30 cellular contexts compared by ENCODE assay signal in the genomic region with DNA sequence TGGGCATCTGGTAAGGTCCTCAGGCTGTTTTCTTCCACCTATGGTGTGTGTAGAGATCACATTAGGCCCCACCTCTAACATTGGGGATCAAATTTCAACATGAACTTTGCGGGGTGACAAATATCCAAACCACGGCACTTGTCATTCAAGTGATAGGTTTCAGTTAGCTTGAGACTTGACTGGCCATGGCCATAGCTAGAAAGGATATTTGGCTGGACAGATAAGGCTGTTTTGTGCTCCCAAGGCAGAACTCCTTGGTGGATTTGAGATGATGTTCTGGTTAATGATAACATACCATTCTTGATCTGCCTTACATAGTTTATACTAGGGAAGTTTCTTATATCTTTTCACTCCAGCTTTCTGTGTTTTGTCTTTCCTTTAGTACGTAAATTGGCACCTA. TPM values are rescaled to one million over a fixed set of nuclear protein-coding genes. Genes with fewer than 3 reads are reported as not detected.
DNase-seq lines count a peak whose midpoint lies in the region; ATAC-seq and TF ChIP-seq lines count a peak whose summit lies in the region.
"Had no signal": no experiment of that assay in that cellular context is flagged by ENCODE, and none has a peak within 500 bp of the region (broad histone marks: within the 10 kb centered on the region; RNA-seq: fewer than 3 reads in every experiment).

No MANE protein-coding gene starts in this region.

- no peak for ATAC-seq in HG02840 (IDR thresholded peaks at IDR 0.05; ENCODE audit: low FRiP score, unreplicated experiment)
- ATAC-seq: A549; CD8-positive, alpha-beta T cell; Panc1 had no signal

- H3K4me2 ChIP-seq in osteoblast (ENCODE audit: insufficient read depth, low read length) = no peak overlapping the region
- H3K4me2 ChIP-seq: A549 had no signal

- no peaks in the 10 kb centered on the region for H3K9me3 ChIP-seq in cardiac muscle cell (ENCODE audit: low read depth)
- H3K9me3 ChIP-seq in right atrium auricular region = peaks cover 0 to 13% of the 10 kb centered on the region in 2 donors
- no peaks in the 10 kb centered on the region for H3K9me3 ChIP-seq in osteoblast (ENCODE audit: low read depth, low read length)
- H3K9me3 ChIP-seq: A549, Caco-2 had no signal

- TF ChIP-seq CTCF in cardiac muscle cell (IDR thresholded peaks at IDR 0.05; ENCODE audit: low read depth, low read length) (no peak), right atrium auricular region (IDR thresholded peaks at IDR 0.05) (no peak), osteoblast (IDR thresholded peaks at IDR 0.05; ENCODE audit: extremely low read depth, low read depth, low read length) (no peak)

- H3K27ac ChIP-seq in cardiac muscle cell = peak overlapping the region; percentile 43
- no peak overlapping the region for H3K27ac ChIP-seq in right atrium auricular region
- no peak overlapping the region for H3K27ac ChIP-seq in osteoblast (ENCODE audit: low read depth, low read length)
- H3K27ac ChIP-seq: A549, RWPE1 had no signal

- H3K4me1 ChIP-seq in cardiac muscle cell (ENCODE audit: low read depth) (peaks cover 15% of the 10 kb centered on the region), right atrium auricular region (no peaks in the 10 kb centered on the region), osteoblast (ENCODE audit: insufficient read depth, low read length) (no peaks in the 10 kb centered on the region)
- H3K4me1 ChIP-seq: A549, Caco-2 had no signal

- no peak for DNase-seq in cardiac muscle cell (ENCODE audit: low read depth in 1 of 2, low spot score in 1 of 2)
- DNase-seq in right atrium auricular region (ENCODE audit: low spot score) = no peak
- DNase-seq in OCI-M2 (lab: John Stamatoyannopoulos, UW; ENCODE audit: unreplicated experiment) = peak; percentile 51
- peak; percentile 12 to 26 for DNase-seq in erythroblast (lab: John Stamatoyannopoulos, UW)
- no peak for DNase-seq in activated gamma-delta T cell (lab: John Stamatoyannopoulos, UW)
- DNase-seq in activated CD4-positive, alpha-beta T cell treated with anti-CD3 and anti-CD28 coated beads for 1 hour = no peak
- no peak for DNase-seq in osteoblast (ENCODE audit: insufficient read length, low spot score, missing footprints)
- DNase-seq: AML-193; C1 segment of cervical spinal cord; Caco-2; CD8-positive, alpha-beta T cell; DMS 273 treated with DMSO at 0.1 percent for 48 hours; DMS79; EL; GF-D8; Karpas-422; NCI-H1092 treated with DMSO at 0.1 percent for 48 hours; NCI-H1436; NCI-H187; NCI-H2081 treated with DMSO at 0.1 percent for 48 hours; NCI-H524; NCI-H748 treated with DMSO at 0.1 percent for 48 hours; SHP77 had no signal

- no peak overlapping the region for H3K4me3 ChIP-seq in cardiac muscle cell
- no peak overlapping the region for H3K4me3 ChIP-seq in right atrium auricular region
- H3K4me3 ChIP-seq in osteoblast (ENCODE audit: insufficient read depth, low read length) = no peak overlapping the region
- H3K4me3 ChIP-seq: A549 had no signal

- H3K27me3 ChIP-seq in cardiac muscle cell (no peaks in the 10 kb centered on the region), right atrium auricular region (no peaks in the 10 kb centered on the region), osteoblast (ENCODE audit: insufficient read depth, low read length) (no peaks in the 10 kb centered on the region)

- no peak overlapping the region for H2AFZ ChIP-seq in osteoblast (ENCODE audit: low read length)

- H3K36me3 ChIP-seq in cardiac muscle cell (peaks cover 22% of the 10 kb centered on the region), right atrium auricular region (peaks cover 25% of the 10 kb centered on the region), osteoblast (ENCODE audit: insufficient read depth, low read length) (peaks cover 10% of the 10 kb centered on the region)

- H4K20me1 ChIP-seq in osteoblast (ENCODE audit: insufficient read depth, low read length) = no peaks in the 10 kb centered on the region

- TF ChIP-seq POLR2A in erythroblast (IDR thresholded peaks at IDR 0.05; ENCODE audit: low read length) = no peak

- H3K79me2 ChIP-seq in osteoblast (ENCODE audit: insufficient read depth, low read length) = no peaks in the 10 kb centered on the region

RNA-seq across cellular contexts. Expression of gene CELF3, which starts 48.5 kb away (rescaled TPM):
- total RNA-seq in cardiac muscle cell (0.14 and 0.42 TPM in 2 replicates), right atrium auricular region (not detected), osteoblast (not detected in 2 replicates)
- not detected in 2 replicates for polyA plus RNA-seq in cardiac muscle cell
- total RNA-seq: CD8-positive, alpha-beta T cell; H4; SK-MEL-5 had no signal
- polyA plus RNA-seq: A549 had no signal

RNA-seq across cellular contexts. Expression of gene RIIAD1, which starts 53.2 kb away (rescaled TPM):
- total RNA-seq in cardiac muscle cell (not detected in 2 replicates), right atrium auricular region (not detected), osteoblast (not detected in 2 replicates)
- polyA plus RNA-seq in cardiac muscle cell = 1.1 TPM in 1 of 2 replicates, not detected in the other
- total RNA-seq: CD8-positive, alpha-beta T cell; H4; HT-29; SK-MEL-5 had no signal
- polyA plus RNA-seq: A549 had no signal

RNA-seq across cellular contexts. Expression of gene SNX27, which starts 56.2 kb away (rescaled TPM):
- 24.5 and 34.5 TPM in 2 replicates for total RNA-seq in cardiac muscle cell
- 24.4 and 27.6 TPM in 2 replicates for polyA plus RNA-seq in cardiac muscle cell
- total RNA-seq in right atrium auricular region = 10 to 100 TPM; 25.2 to 25.8 TPM
- 23.5 and 25.6 TPM in 2 replicates for total RNA-seq in osteoblast

Comparison
In these comparisons a context has a peak if more than half of its experiments do, and no peak if none do; other contexts are left out.
1. DNase-seq: peak in OCI-M2 (single experiment) and erythroblast (2 of 2); none in cardiac muscle cell (0 of 2), right atrium auricular region (single experiment), activated gamma-delta T cell (single experiment), activated CD4-positive, alpha-beta T cell treated with anti-CD3 and anti-CD28 coated beads for 1 hour (single experiment) and osteoblast (single experiment).